In the genomic region with DNA sequence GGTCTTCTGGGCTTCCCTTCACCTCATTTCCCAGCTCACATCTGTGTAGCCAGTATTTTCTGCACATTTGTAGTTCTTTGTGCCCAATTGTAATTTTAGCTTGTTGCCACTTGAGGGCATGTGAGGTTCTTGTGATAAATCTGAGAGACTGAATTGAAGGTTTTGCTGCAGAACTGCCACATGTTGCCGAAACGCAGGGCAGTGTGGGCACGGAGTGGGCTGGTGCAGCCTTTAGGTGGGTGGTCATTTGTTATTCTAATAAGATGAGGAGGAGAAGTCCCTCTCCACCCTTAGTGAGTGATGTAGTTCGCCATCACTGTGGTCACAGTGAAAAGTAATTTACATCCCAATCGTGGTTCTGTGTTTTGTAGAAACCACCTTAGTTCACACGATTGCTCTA, we compare ENCODE assay signal across 2 cellular contexts.
TF ChIP-seq lines count a peak whose summit lies in the region.

No MANE protein-coding gene starts in this region.

TF ChIP-seq in HEK293T, 16 proteins besides CTCF, POLR2A, EP300 and RAD21 (continued from another document):
- no peak for TF ChIP-seq CTBP1 (IDR thresholded peaks at IDR 0.05; ENCODE audit: borderline replicate concordance)
- no peak for TF ChIP-seq LEF1 (IDR thresholded peaks at IDR 0.05; ENCODE audit: borderline replicate concordance)
- TF ChIP-seq FOXK2 (IDR thresholded peaks at IDR 0.05), result no peak
- TF ChIP-seq PKNOX1 (IDR thresholded peaks at IDR 0.05), result no peak
- no peak for TF ChIP-seq SP1 (IDR thresholded peaks at IDR 0.05)

TF ChIP-seq in SK-N-SH, 30 proteins besides CTCF, POLR2A, EP300 and RAD21 (continued from another document):
- TF ChIP-seq NFIC (IDR thresholded peaks at IDR 0.05; ENCODE audit: borderline replicate concordance), result no peak
- no peak for TF ChIP-seq CHD2 (IDR thresholded peaks at IDR 0.05; ENCODE audit: low read length, partially characterized antibody)
- no peak for TF ChIP-seq USF1 (IDR thresholded peaks at IDR 0.05; ENCODE audit: borderline replicate concordance, low read depth)
- TF ChIP-seq MEF2A (IDR thresholded peaks at IDR 0.05; ENCODE audit: borderline replicate concordance, low read depth), result no peak
- TF ChIP-seq, protein P1, sequence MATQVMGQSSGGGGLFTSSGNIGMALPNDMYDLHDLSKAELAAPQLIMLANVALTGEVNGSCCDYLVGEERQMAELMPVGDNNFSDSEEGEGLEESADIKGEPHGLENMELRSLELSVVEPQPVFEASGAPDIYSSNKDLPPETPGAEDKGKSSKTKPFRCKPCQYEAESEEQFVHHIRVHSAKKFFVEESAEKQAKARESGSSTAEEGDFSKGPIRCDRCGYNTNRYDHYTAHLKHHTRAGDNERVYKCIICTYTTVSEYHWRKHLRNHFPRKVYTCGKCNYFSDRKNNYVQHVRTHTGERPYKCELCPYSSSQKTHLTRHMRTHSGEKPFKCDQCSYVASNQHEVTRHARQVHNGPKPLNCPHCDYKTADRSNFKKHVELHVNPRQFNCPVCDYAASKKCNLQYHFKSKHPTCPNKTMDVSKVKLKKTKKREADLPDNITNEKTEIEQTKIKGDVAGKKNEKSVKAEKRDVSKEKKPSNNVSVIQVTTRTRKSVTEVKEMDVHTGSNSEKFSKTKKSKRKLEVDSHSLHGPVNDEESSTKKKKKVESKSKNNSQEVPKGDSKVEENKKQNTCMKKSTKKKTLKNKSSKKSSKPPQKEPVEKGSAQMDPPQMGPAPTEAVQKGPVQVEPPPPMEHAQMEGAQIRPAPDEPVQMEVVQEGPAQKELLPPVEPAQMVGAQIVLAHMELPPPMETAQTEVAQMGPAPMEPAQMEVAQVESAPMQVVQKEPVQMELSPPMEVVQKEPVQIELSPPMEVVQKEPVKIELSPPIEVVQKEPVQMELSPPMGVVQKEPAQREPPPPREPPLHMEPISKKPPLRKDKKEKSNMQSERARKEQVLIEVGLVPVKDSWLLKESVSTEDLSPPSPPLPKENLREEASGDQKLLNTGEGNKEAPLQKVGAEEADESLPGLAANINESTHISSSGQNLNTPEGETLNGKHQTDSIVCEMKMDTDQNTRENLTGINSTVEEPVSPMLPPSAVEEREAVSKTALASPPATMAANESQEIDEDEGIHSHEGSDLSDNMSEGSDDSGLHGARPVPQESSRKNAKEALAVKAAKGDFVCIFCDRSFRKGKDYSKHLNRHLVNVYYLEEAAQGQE (IDR thresholded peaks at IDR 0.05; ENCODE audit: low read depth, low read length), result no peak
- TF ChIP-seq MXI1 (IDR thresholded peaks at IDR 0.05; ENCODE audit: low read depth, low read length), result peak; percentile 47; the same call in 1 of the 2 replicates
- TF ChIP-seq ELF1 (IDR thresholded peaks at IDR 0.05), result no peak
- TF ChIP-seq YY1 (IDR thresholded peaks at IDR 0.05; ENCODE audit: low read depth), result no peak
- TF ChIP-seq SIN3A (IDR thresholded peaks at IDR 0.05; ENCODE audit: borderline replicate concordance, low read depth, low read length), result no peak
- no peak for TF ChIP-seq GATA2 (CRISPR knock-in tag; IDR thresholded peaks at IDR 0.05)
- peak; percentile 77 for TF ChIP-seq SMC3 (IDR thresholded peaks at IDR 0.05; ENCODE audit: low read depth, low read length)
- TF ChIP-seq, protein P2, sequence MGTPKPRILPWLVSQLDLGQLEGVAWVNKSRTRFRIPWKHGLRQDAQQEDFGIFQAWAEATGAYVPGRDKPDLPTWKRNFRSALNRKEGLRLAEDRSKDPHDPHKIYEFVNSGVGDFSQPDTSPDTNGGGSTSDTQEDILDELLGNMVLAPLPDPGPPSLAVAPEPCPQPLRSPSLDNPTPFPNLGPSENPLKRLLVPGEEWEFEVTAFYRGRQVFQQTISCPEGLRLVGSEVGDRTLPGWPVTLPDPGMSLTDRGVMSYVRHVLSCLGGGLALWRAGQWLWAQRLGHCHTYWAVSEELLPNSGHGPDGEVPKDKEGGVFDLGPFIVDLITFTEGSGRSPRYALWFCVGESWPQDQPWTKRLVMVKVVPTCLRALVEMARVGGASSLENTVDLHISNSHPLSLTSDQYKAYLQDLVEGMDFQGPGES (IDR thresholded peaks at IDR 0.05; ENCODE audit: low read depth, low read length), result no peak
